8 cellular contexts compared by ENCODE assay signal in the genomic region with DNA sequence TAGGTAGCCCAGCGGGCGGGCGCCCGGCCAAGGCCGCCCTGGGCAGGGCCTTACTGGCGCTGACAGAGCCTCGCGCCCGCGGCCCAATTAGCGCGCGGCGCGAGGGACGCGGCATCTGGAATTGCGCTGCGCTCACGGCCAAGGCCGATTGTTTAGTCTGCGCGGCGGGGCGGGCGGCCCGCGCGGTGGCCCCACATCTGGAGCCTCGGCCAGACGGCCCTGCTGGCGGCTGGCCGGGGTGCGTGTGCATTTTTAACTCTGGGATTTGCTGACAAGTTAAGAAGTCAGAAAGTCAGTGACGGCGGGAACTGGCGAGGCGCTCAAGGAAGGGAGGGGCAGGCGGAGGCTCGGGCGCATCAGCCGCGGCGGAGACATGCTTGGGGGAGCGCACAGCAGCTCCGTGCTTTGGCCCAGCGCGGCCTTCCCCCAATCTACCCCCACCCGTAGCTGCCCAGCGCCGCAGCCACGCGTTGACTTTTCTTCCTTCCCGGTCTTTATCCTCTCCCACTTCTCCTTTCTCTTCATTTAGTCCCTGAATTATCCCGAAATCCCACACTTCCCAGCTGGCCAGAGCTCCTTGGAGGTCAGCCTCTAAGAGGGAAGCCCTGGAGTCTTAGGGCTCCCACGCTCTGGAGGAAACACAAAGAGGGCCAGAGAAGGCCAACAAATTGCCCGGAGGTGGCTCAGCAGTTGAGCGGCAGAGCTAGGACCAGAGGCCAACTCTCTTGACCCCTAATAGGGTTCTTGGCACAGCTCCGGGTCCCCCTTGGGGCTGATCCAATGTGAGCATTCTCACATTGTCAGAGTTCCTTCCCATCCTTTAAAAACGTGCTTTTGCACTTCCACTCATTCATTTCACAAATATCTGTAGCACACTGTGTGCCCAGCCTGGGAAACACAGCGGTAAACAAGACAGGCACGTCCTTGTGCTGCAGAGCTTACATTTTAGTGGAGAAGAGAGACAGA. TPM values are rescaled to one million over a fixed set of nuclear protein-coding genes. Genes with fewer than 3 reads are reported as not detected.
DNase-seq lines count a peak whose midpoint lies in the region; ATAC-seq and TF ChIP-seq lines count a peak whose summit lies in the region.

No MANE protein-coding gene starts in this region.

- peaks cover 31% of the 10 kb centered on the region for H3K4me1 Mint-ChIP-seq in chondrocyte (ENCODE audit: low read depth)

- DNase-seq in AG20443 (ENCODE audit: low spot score) (peak; percentile 91), NCI-H146 treated with DMSO at 0.1 percent for 48 hours (lab: John Stamatoyannopoulos, UW; ENCODE audit: unreplicated experiment) (peak; percentile 37), chondrocyte (ENCODE audit: low spot score) (no peak), kidney glomerular epithelial cell (lab: John Stamatoyannopoulos, UW) (peak; percentile 63), NK-92 (lab: John Stamatoyannopoulos, UW; ENCODE audit: unreplicated experiment) (no peak)
- DNase-seq in stimulated activated CD4-positive, alpha-beta T cell treated with anti-CD3 and anti-CD28 coated beads, Interleukin-1b, Interleukin-23, amount 100 ng/mL, for 48 hours, result peak; percentile 14

- H3K36me3 Mint-ChIP-seq in chondrocyte (ENCODE audit: low read depth), result no peaks in the 10 kb centered on the region

- peak; percentile 45 for ATAC-seq in GM18861 (IDR thresholded peaks at IDR 0.05; ENCODE audit: unreplicated experiment)
- no peak for ATAC-seq in GM21786 (IDR thresholded peaks at IDR 0.05; ENCODE audit: unreplicated experiment)

- TF ChIP-seq CTCF in chondrocyte (IDR thresholded peaks at IDR 0.05), result no peak

- H3K4me3 Mint-ChIP-seq in chondrocyte (ENCODE audit: unreplicated experiment), result peak overlapping the region; percentile 47

- H3K27me3 Mint-ChIP-seq in chondrocyte (ENCODE audit: low read depth), result peaks cover 10% of the 10 kb centered on the region

- H3K27ac Mint-ChIP-seq in chondrocyte (ENCODE audit: unreplicated experiment), result peak overlapping the region; percentile 25

- no peaks in the 10 kb centered on the region for H3K9me3 Mint-ChIP-seq in chondrocyte (ENCODE audit: low read depth)

RNA-seq across cellular contexts. Expression of a gene that starts 40.8 kb away (rescaled TPM):
- total RNA-seq in chondrocyte, result 17.2 to 19.8 TPM (median 18.6 TPM) in 3 replicates

Comparison
In these comparisons a context has a peak if more than half of its experiments do, and no peak if none do; other contexts are left out.
1. DNase-seq: peak in AG20443 (single experiment), NCI-H146 treated with DMSO at 0.1 percent for 48 hours (single experiment), kidney glomerular epithelial cell (single experiment) and stimulated activated CD4-positive, alpha-beta T cell treated with anti-CD3 and anti-CD28 coated beads, Interleukin-1b, Interleukin-23, amount 100 ng/mL, for 48 hours (single experiment); none in chondrocyte (single experiment) and NK-92 (single experiment).